Comparison of ENCODE assay signal across 16 cellular contexts in the genomic region with DNA sequence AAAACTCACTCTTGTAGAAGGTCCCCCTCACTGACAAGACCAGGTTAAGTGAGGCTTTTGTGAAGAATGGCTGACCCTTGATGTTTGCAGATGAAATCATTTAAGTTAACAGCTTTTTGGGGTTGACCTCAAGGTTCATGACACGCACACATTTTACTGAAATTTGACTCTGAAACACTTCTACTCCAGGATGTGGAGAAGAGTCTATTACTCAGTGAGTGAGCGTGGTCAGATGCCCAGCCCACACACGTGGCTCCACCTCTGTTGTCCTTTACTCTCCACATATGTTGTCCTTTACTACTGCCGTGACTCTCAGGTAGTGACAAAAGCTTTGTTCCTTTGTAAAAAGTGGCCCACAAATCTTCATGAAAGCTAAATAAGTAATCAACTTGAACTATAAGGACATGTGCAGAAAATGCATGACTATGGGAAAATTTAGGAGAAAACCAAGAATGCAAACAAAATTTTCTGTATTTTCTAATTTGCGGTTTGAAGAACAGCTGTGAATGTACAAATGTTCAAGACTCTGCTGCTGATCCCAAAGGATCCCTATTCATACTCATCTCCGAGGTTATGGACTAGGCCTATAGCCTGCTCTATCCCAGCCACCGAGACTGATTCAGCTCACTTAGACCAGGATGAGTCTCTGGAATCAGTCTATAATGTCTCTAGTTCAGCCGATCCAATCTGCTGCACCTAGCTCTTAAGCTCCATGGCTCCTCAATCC. TPM values are rescaled to one million over a fixed set of nuclear protein-coding genes. Genes with fewer than 3 reads are reported as not detected.
DNase-seq lines count a peak whose midpoint lies in the region; ATAC-seq and TF ChIP-seq lines count a peak whose summit lies in the region.
"Had no signal": no experiment of that assay in that cellular context is flagged by ENCODE, and none has a peak within 500 bp of the region (broad histone marks: within the 10 kb centered on the region; RNA-seq: fewer than 3 reads in every experiment).

No MANE protein-coding gene starts in this region.

- no peak for TF ChIP-seq CTCF in osteoblast (IDR thresholded peaks at IDR 0.05; ENCODE audit: extremely low read depth, low read depth, low read length)
- no peak for TF ChIP-seq CTCF in progenitor cell of endocrine pancreas (IDR thresholded peaks at IDR 0.05; ENCODE audit: unreplicated experiment)

- peak; percentile 92 for ATAC-seq in activated T-helper 17 cell treated with anti-CD3 and anti-CD28 coated beads, Interleukin-2, amount 50 U/mL, for 72 hours (replicated peaks)
- ATAC-seq: left colon had no signal

- H3K36me3 ChIP-seq in osteoblast (ENCODE audit: insufficient read depth, low read length) = peaks cover 4% of the 10 kb centered on the region

- H3K4me3 Mint-ChIP-seq in activated T-helper 17 cell treated with anti-CD3 and anti-CD28 coated beads, Interleukin-2, amount 50 U/mL, for 72 hours = peak overlapping the region; percentile 32
- no peak overlapping the region for H3K4me3 Mint-ChIP-seq in progenitor cell of endocrine pancreas (ENCODE audit: low read depth)
- H3K4me3 Mint-ChIP-seq: neural crest cell had no signal

- H3K4me1 ChIP-seq in osteoblast (ENCODE audit: insufficient read depth, low read length) = peaks cover 29% of the 10 kb centered on the region
- H3K4me1 ChIP-seq: upper lobe of left lung had no signal

- no peaks in the 10 kb centered on the region for H3K27me3 ChIP-seq in osteoblast (ENCODE audit: insufficient read depth, low read length)
- H3K27me3 ChIP-seq: upper lobe of left lung had no signal

- H3K9me3 ChIP-seq in osteoblast (ENCODE audit: low read depth, low read length) = no peaks in the 10 kb centered on the region
- H3K9me3 ChIP-seq: upper lobe of left lung had no signal

- peak; percentile 58 for DNase-seq in activated CD4-positive, alpha-beta T cell treated with anti-CD3 and anti-CD28 coated beads for 48 hours
- no peak for DNase-seq in activated CD4-positive, alpha-beta T cell treated with anti-CD3 and anti-CD28 coated beads, Interleukin-2, amount 50 U/mL, for 4 hours
- DNase-seq in M059J (ENCODE audit: low read depth) (peak; percentile 80), osteoblast (ENCODE audit: insufficient read length, low spot score, missing footprints) (no peak), cortex of kidney (lab: John Stamatoyannopoulos, UW) (no peak), progenitor cell of endocrine pancreas (ENCODE audit: low spot score, unreplicated experiment) (no peak), midbrain (lab: John Stamatoyannopoulos, UW) (no peak)
- DNase-seq: ACHN; DMS153; effector CD8-positive, alpha-beta T cell; glutamatergic neuron; left colon; upper lobe of left lung had no signal

- H3K27ac ChIP-seq in osteoblast (ENCODE audit: low read depth, low read length) = peak overlapping the region; percentile 35
- H3K27ac ChIP-seq: upper lobe of left lung had no signal

- peaks cover 7% of the 10 kb centered on the region for H4K20me1 ChIP-seq in osteoblast (ENCODE audit: insufficient read depth, low read length)

- H3K27me3 Mint-ChIP-seq in activated T-helper 17 cell treated with anti-CD3 and anti-CD28 coated beads, Interleukin-2, amount 50 U/mL, for 72 hours = no peaks in the 10 kb centered on the region
- no peaks in the 10 kb centered on the region for H3K27me3 Mint-ChIP-seq in progenitor cell of endocrine pancreas

- H3K4me3 ChIP-seq in osteoblast (ENCODE audit: insufficient read depth, low read length) = no peak overlapping the region
- H3K4me3 ChIP-seq: smooth muscle cell, upper lobe of left lung had no signal

- no peak overlapping the region for H2AFZ ChIP-seq in osteoblast (ENCODE audit: low read length)

- no peaks in the 10 kb centered on the region for H3K79me2 ChIP-seq in osteoblast (ENCODE audit: insufficient read depth, low read length)

- H3K9me3 Mint-ChIP-seq in activated T-helper 17 cell treated with anti-CD3 and anti-CD28 coated beads, Interleukin-2, amount 50 U/mL, for 72 hours = no peaks in the 10 kb centered on the region
- H3K9me3 Mint-ChIP-seq in progenitor cell of endocrine pancreas (ENCODE audit: low read depth) = no peaks in the 10 kb centered on the region

- H3K36me3 Mint-ChIP-seq in activated T-helper 17 cell treated with anti-CD3 and anti-CD28 coated beads, Interleukin-2, amount 50 U/mL, for 72 hours (ENCODE audit: low read depth) = peaks cover 13% of the 10 kb centered on the region
- H3K36me3 Mint-ChIP-seq in progenitor cell of endocrine pancreas (ENCODE audit: insufficient read depth) = no peaks in the 10 kb centered on the region

- peak overlapping the region; percentile 24 for H3K4me2 ChIP-seq in osteoblast (ENCODE audit: insufficient read depth, low read length)
- H3K4me2 ChIP-seq: smooth muscle cell had no signal

- H3K27ac Mint-ChIP-seq in activated T-helper 17 cell treated with anti-CD3 and anti-CD28 coated beads, Interleukin-2, amount 50 U/mL, for 72 hours = peak overlapping the region; percentile 49
- H3K27ac Mint-ChIP-seq in progenitor cell of endocrine pancreas = no peak overlapping the region

- H3K4me1 Mint-ChIP-seq in activated T-helper 17 cell treated with anti-CD3 and anti-CD28 coated beads, Interleukin-2, amount 50 U/mL, for 72 hours = peaks cover 10% of the 10 kb centered on the region
- no peaks in the 10 kb centered on the region for H3K4me1 Mint-ChIP-seq in progenitor cell of endocrine pancreas (ENCODE audit: low read depth)
- H3K4me1 Mint-ChIP-seq: neural crest cell had no signal

RNA-seq across cellular contexts. Expression of gene XRRA1, which starts 22.4 kb away (rescaled TPM):
- 9.1 and 10.0 TPM in 2 replicates for total RNA-seq in M059J (2014; rRNA removed; shearing (Covaris generic))
- 10 to 100 TPM; 30.1 to 41.0 TPM for total RNA-seq in activated T-helper 17 cell treated with anti-CD3 and anti-CD28 coated beads, Interleukin-2, amount 50 U/mL, for 72 hours
- 8.0 and 9.8 TPM in 2 replicates for total RNA-seq in osteoblast
- total RNA-seq in progenitor cell of endocrine pancreas = 10.8 and 12.2 TPM in 2 replicates

RNA-seq across cellular contexts. Expression of gene SPCS2, which starts 22.6 kb away (rescaled TPM):
- total RNA-seq in M059J (2014; rRNA removed; shearing (Covaris generic)) = 43.7 and 60.6 TPM in 2 replicates
- total RNA-seq in activated T-helper 17 cell treated with anti-CD3 and anti-CD28 coated beads, Interleukin-2, amount 50 U/mL, for 72 hours = 100 to 1,000 TPM; 143 to 195 TPM
- total RNA-seq in osteoblast (10.9 and 43.9 TPM in 2 replicates), progenitor cell of endocrine pancreas (179 and 194 TPM in 2 replicates)

Comparison
In these comparisons a context has a peak if more than half of its experiments do, and no peak if none do; other contexts are left out.
1. DNase-seq: peak in activated CD4-positive, alpha-beta T cell treated with anti-CD3 and anti-CD28 coated beads for 48 hours (single experiment) and M059J (single experiment); none in activated CD4-positive, alpha-beta T cell treated with anti-CD3 and anti-CD28 coated beads, Interleukin-2, amount 50 U/mL, for 4 hours (0 of 2), osteoblast (single experiment), cortex of kidney (single experiment), progenitor cell of endocrine pancreas (single experiment) and midbrain (single experiment).